In genomic region chrX:49244207-49244606, GRCh38 we compare ENCODE assay signal across 35 cellular contexts. TPM values are rescaled to one million over a fixed set of nuclear protein-coding genes. Genes with fewer than 3 reads are reported as not detected.
"Had no signal": no experiment of that assay in that cellular context is flagged by ENCODE, and none has a peak within 500 bp of the region (broad histone marks: within the 10 kb centered on the region; RNA-seq: fewer than 3 reads in every experiment).

No MANE protein-coding gene starts in this region.

- ATAC-seq: activated CD8-positive, alpha-beta memory T cell treated with anti-CD3 and anti-CD28 coated beads, Interleukin-2, amount 10 ng/mL, durations not matched to agents 7 days and 5 days; activated naive CD8-positive, alpha-beta T cell treated with anti-CD3 and anti-CD28 coated beads, Interleukin-2, amount 50 U/mL, for 24 hours; PC-3 had no signal

- DNase-seq: activated CD4-positive, alpha-beta memory T cell treated with anti-CD3 and anti-CD28 coated beads, Interleukin-2, amount 10 ng/mL, durations not matched to agents 7 days and 5 days; activated CD4-positive, alpha-beta T cell treated with anti-CD3 and anti-CD28 coated beads for 1 hour; activated CD4-positive, alpha-beta T cell treated with anti-CD3 and anti-CD28 coated beads for 48 hours; activated CD4-positive, CD25-positive, alpha-beta regulatory T cell; activated CD8-positive, alpha-beta memory T cell treated with anti-CD3 and anti-CD28 coated beads for 24 hours; activated CD8-positive, alpha-beta memory T cell treated with anti-CD3 and anti-CD28 coated beads, Interleukin-2, amount 10 ng/mL, durations not matched to agents 7 days and 5 days; activated CD8-positive, alpha-beta memory T cell treated with anti-CD3 and anti-CD28 coated beads, Interleukin-2, amount 50 U/mL, for 48 hours; activated effector memory CD4-positive, alpha-beta T cell treated with Interleukin-2 at 50 U/mL for 16 hours; activated naive CD8-positive, alpha-beta T cell treated with anti-CD3 and anti-CD28 coated beads, Interleukin-2, amount 50 U/mL, for 24 hours; anterior cingulate cortex; caudate nucleus; Kasumi-1; KG1; MG63; NCI-H1092; NCI-H1436 treated with DMSO at 0.1 percent for 48 hours; NCI-H1694 treated with DMSO at 0.1 percent for 48 hours; NCI-H2029; NCI-H510A; NCI-H526; NCI-H748 treated with DMSO at 0.1 percent for 48 hours; NK-92 treated with Interleukin-12 subunit alpha and Interleukin-12 subunit beta, amount 100 ng/mL, for 24 hours; PC-3; Peyer's patch; RPMI8226; SHP77 treated with DMSO at 0.1 percent for 48 hours; SK-N-SH; T1000; WERI-Rb-1 had no signal

- H3K9me3 Mint-ChIP-seq: activated CD4-positive, alpha-beta memory T cell treated with anti-CD3 and anti-CD28 coated beads, Interleukin-2, amount 10 ng/mL, durations not matched to agents 7 days and 5 days; activated naive CD8-positive, alpha-beta T cell treated with anti-CD3 and anti-CD28 coated beads, Interleukin-2, amount 50 U/mL, for 24 hours; IgD-negative memory B cell; T-helper 1 cell treated with Interleukin-12 subunit alpha and Interleukin-12 subunit beta and Interleukin-4 antibody, amounts not matched to agents 30 μg/mL and 1 μg/mL, for 36 hours had no signal

- H3K27me3 Mint-ChIP-seq: activated CD4-positive, alpha-beta memory T cell treated with anti-CD3 and anti-CD28 coated beads, Interleukin-2, amount 10 ng/mL, durations not matched to agents 7 days and 5 days; activated CD8-positive, alpha-beta memory T cell treated with anti-CD3 and anti-CD28 coated beads, Interleukin-2, amount 10 ng/mL, durations not matched to agents 7 days and 5 days; activated naive CD8-positive, alpha-beta T cell treated with anti-CD3 and anti-CD28 coated beads, Interleukin-2, amount 50 U/mL, for 24 hours; IgD-negative memory B cell had no signal

- H3K27ac Mint-ChIP-seq: activated CD4-positive, alpha-beta memory T cell treated with anti-CD3 and anti-CD28 coated beads, Interleukin-2, amount 10 ng/mL, durations not matched to agents 7 days and 5 days; activated CD8-positive, alpha-beta memory T cell treated with anti-CD3 and anti-CD28 coated beads, Interleukin-2, amount 10 ng/mL, durations not matched to agents 7 days and 5 days; activated naive CD8-positive, alpha-beta T cell treated with anti-CD3 and anti-CD28 coated beads, Interleukin-2, amount 50 U/mL, for 24 hours; T-helper 1 cell treated with Interleukin-12 subunit alpha and Interleukin-12 subunit beta and Interleukin-4 antibody, amounts not matched to agents 30 μg/mL and 1 μg/mL, for 36 hours had no signal

- H3K36me3 Mint-ChIP-seq: IgD-negative memory B cell had no signal

- H3K4me1 Mint-ChIP-seq: activated CD8-positive, alpha-beta memory T cell treated with anti-CD3 and anti-CD28 coated beads, Interleukin-2, amount 10 ng/mL, durations not matched to agents 7 days and 5 days; brain had no signal

- H3K4me3 Mint-ChIP-seq: activated CD4-positive, alpha-beta memory T cell treated with anti-CD3 and anti-CD28 coated beads, Interleukin-2, amount 10 ng/mL, durations not matched to agents 7 days and 5 days; activated CD8-positive, alpha-beta memory T cell treated with anti-CD3 and anti-CD28 coated beads, Interleukin-2, amount 10 ng/mL, durations not matched to agents 7 days and 5 days; activated naive CD8-positive, alpha-beta T cell treated with anti-CD3 and anti-CD28 coated beads, Interleukin-2, amount 50 U/mL, for 24 hours; brain; IgD-negative memory B cell; T-helper 1 cell treated with Interleukin-12 subunit alpha and Interleukin-12 subunit beta and Interleukin-4 antibody, amounts not matched to agents 30 μg/mL and 1 μg/mL, for 36 hours had no signal

RNA-seq across cellular contexts. Expression of gene CACNA1F, which starts 11.1 kb away (rescaled TPM):
- total RNA-seq: PC-3, SJSA1 had no signal

RNA-seq across cellular contexts. Expression of gene FOXP3, which starts 20.3 kb away (rescaled TPM):
- total RNA-seq: bronchial epithelial cell, cerebellum, PC-3, SJSA1 had no signal
